ENCODE assay signal across 14 cellular contexts in the genomic region with DNA sequence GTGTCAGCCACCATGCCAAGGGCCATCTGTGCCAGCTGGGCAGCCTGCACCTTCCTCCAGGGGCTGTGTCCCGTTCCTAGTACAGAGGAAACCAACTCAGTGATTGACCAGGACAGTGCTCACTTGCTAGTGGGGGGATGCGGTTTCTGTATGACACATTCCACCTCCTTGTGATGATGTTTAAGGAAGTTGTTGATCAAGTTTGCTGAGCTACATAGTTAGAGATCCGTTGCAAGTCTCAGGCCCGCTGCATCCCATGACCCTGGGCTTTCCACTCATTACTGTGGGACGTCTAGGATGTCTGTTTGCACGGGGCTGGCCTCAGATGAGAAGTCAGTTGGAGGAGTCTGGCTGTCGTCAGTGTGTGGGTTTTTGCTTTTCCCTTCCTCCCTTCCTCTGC. TPM values are rescaled to one million over a fixed set of nuclear protein-coding genes. Genes with fewer than 3 reads are reported as not detected.
DNase-seq lines count a peak whose midpoint lies in the region; ATAC-seq and TF ChIP-seq lines count a peak whose summit lies in the region.
"Had no signal": no experiment of that assay in that cellular context is flagged by ENCODE, and none has a peak within 500 bp of the region (broad histone marks: within the 10 kb centered on the region; RNA-seq: fewer than 3 reads in every experiment).

No MANE protein-coding gene starts in this region.

- peak; percentile 24 for ATAC-seq in left ventricle myocardium superior
- no peak for ATAC-seq in activated CD8-positive, alpha-beta T cell treated with anti-CD3 and anti-CD28 coated beads for 36 hours
- peak; percentile 37 for ATAC-seq in left lobe of liver
- ATAC-seq in stimulated activated naive CD8-positive, alpha-beta T cell treated with anti-CD3 and anti-CD28 coated beads, Interleukin-15, amount 100 ng/mL, for 72 hours = peak; percentile 24
- ATAC-seq in HG03025 (IDR thresholded peaks at IDR 0.05; ENCODE audit: low FRiP score, unreplicated experiment) = no peak
- ATAC-seq in WTC11 = no peak

- H3K27ac ChIP-seq in left ventricle myocardium inferior (replicated peaks) = no peak overlapping the region
- H3K27ac ChIP-seq: GM23248 had no signal

- H3K9me3 ChIP-seq in left ventricle myocardium inferior (replicated peaks) = no peaks in the 10 kb centered on the region

- H3K4me1 ChIP-seq in left ventricle myocardium inferior = no peaks in the 10 kb centered on the region

- no peaks in the 10 kb centered on the region for H3K9me3 Mint-ChIP-seq in activated CD8-positive, alpha-beta T cell treated with anti-CD3 and anti-CD28 coated beads for 36 hours
- H3K9me3 Mint-ChIP-seq in stimulated activated naive CD8-positive, alpha-beta T cell treated with anti-CD3 and anti-CD28 coated beads, Interleukin-15, amount 100 ng/mL, for 72 hours = no peaks in the 10 kb centered on the region
- H3K9me3 Mint-ChIP-seq in WTC11 = no peaks in the 10 kb centered on the region

- DNase-seq in left ventricle myocardium superior = no peak
- no peak for DNase-seq in left ventricle myocardium inferior
- DNase-seq in activated CD8-positive, alpha-beta T cell treated with anti-CD3 and anti-CD28 coated beads for 36 hours = no peak
- DNase-seq in left lobe of liver (ENCODE audit: low spot score) = no peak
- DNase-seq in stimulated activated naive CD8-positive, alpha-beta T cell treated with anti-CD3 and anti-CD28 coated beads, Interleukin-15, amount 100 ng/mL, for 72 hours = no peak
- no peak for DNase-seq in kidney glomerular epithelial cell (lab: John Stamatoyannopoulos, UW)
- DNase-seq in WTC11 (ENCODE audit: low spot score) = no peak
- DNase-seq: activated CD4-positive, CD25-positive, alpha-beta regulatory T cell; activated naive CD4-positive, alpha-beta T cell treated with Interleukin-2 at 50 U/mL for 16 hours; GM23248; hippocampal formation; NCI-H187; right cardiac atrium had no signal

- no peak overlapping the region for H3K4me3 ChIP-seq in left ventricle myocardium inferior
- H3K4me3 ChIP-seq: GM23248 had no signal

- H3K4me3 Mint-ChIP-seq in activated CD8-positive, alpha-beta T cell treated with anti-CD3 and anti-CD28 coated beads for 36 hours = no peak overlapping the region
- no peak overlapping the region for H3K4me3 Mint-ChIP-seq in stimulated activated naive CD8-positive, alpha-beta T cell treated with anti-CD3 and anti-CD28 coated beads, Interleukin-15, amount 100 ng/mL, for 72 hours
- no peak overlapping the region for H3K4me3 Mint-ChIP-seq in WTC11

- TF ChIP-seq CTCF in left ventricle myocardium inferior (IDR thresholded peaks at IDR 0.05; ENCODE audit: borderline replicate concordance) (no peak), WTC11 (IDR thresholded peaks at IDR 0.05) (no peak)
- no peak for TF ChIP-seq CTCF in activated CD8-positive, alpha-beta T cell treated with anti-CD3 and anti-CD28 coated beads for 36 hours (IDR thresholded peaks at IDR 0.05)

- no peaks in the 10 kb centered on the region for H3K27me3 Mint-ChIP-seq in activated CD8-positive, alpha-beta T cell treated with anti-CD3 and anti-CD28 coated beads for 36 hours
- no peaks in the 10 kb centered on the region for H3K27me3 Mint-ChIP-seq in stimulated activated naive CD8-positive, alpha-beta T cell treated with anti-CD3 and anti-CD28 coated beads, Interleukin-15, amount 100 ng/mL, for 72 hours
- H3K27me3 Mint-ChIP-seq in WTC11 (ENCODE audit: low read depth) = no peaks in the 10 kb centered on the region

- H3K36me3 Mint-ChIP-seq in activated CD8-positive, alpha-beta T cell treated with anti-CD3 and anti-CD28 coated beads for 36 hours (ENCODE audit: low read depth) = peaks cover 54% of the 10 kb centered on the region
- peaks cover 66% of the 10 kb centered on the region for H3K36me3 Mint-ChIP-seq in WTC11

- H3K27me3 ChIP-seq in left ventricle myocardium inferior (ENCODE audit: low read depth) = no peaks in the 10 kb centered on the region

- intact Hi-C loops in left ventricle myocardium superior (cut with micrococcal nuclease) (no loop called here), left ventricle myocardium inferior (cut with micrococcal nuclease) (no loop called here)
- intact Hi-C loops in activated CD8-positive, alpha-beta T cell treated with anti-CD3 and anti-CD28 coated beads for 36 hours (cut with micrococcal nuclease) = no loop called here

- H3K27ac Mint-ChIP-seq in activated CD8-positive, alpha-beta T cell treated with anti-CD3 and anti-CD28 coated beads for 36 hours = peak overlapping the region; percentile 2
- peak overlapping the region in 1 of 2 donors; percentile 84 for H3K27ac Mint-ChIP-seq in stimulated activated naive CD8-positive, alpha-beta T cell treated with anti-CD3 and anti-CD28 coated beads, Interleukin-15, amount 100 ng/mL, for 72 hours
- H3K27ac Mint-ChIP-seq in WTC11 = no peak overlapping the region

- H3K4me1 Mint-ChIP-seq in activated CD8-positive, alpha-beta T cell treated with anti-CD3 and anti-CD28 coated beads for 36 hours (ENCODE audit: low read depth) = peaks cover 3% of the 10 kb centered on the region
- peaks cover 6% of the 10 kb centered on the region for H3K4me1 Mint-ChIP-seq in stimulated activated naive CD8-positive, alpha-beta T cell treated with anti-CD3 and anti-CD28 coated beads, Interleukin-15, amount 100 ng/mL, for 72 hours
- no peaks in the 10 kb centered on the region for H3K4me1 Mint-ChIP-seq in WTC11

- POLR2A ChIA-PET in activated CD8-positive, alpha-beta T cell treated with anti-CD3 and anti-CD28 coated beads for 36 hours (lab: Charles Lee) = no interaction called here
- POLR2A ChIA-PET in WTC11 (lab: Charles Lee) = no interaction called here

- peaks cover 100% of the 10 kb centered on the region for H3K36me3 ChIP-seq in left ventricle myocardium inferior

- CTCF ChIA-PET in activated CD8-positive, alpha-beta T cell treated with anti-CD3 and anti-CD28 coated beads for 36 hours (lab: Charles Lee) = no interaction called here
- CTCF ChIA-PET in WTC11 (lab: Charles Lee) = interaction anchor here (0.9 to 1.0 kb wide), 2 partner anchors 67 to 98 kb away, joined by 3 read pairs; no protein-coding TSS in a partner anchor

TF ChIP-seq in WTC11, 78 proteins besides CTCF, POLR2A, EP300 and RAD21:
- TF ChIP-seq ZNF396 (CRISPR knock-in tag; IDR thresholded peaks at IDR 0.05; ENCODE audit: borderline replicate concordance) (no peak), SMAD3 (CRISPR knock-in tag; IDR thresholded peaks at IDR 0.05; ENCODE audit: borderline replicate concordance) (no peak), NR1H2 (CRISPR knock-in tag; IDR thresholded peaks at IDR 0.05) (no peak), TEAD4 (CRISPR knock-in tag; IDR thresholded peaks at IDR 0.05) (no peak)

RNA-seq across cellular contexts. Expression of a gene that starts 33.6 kb away (rescaled TPM):
- total RNA-seq in left ventricle myocardium superior = 25.7 TPM
- 25.6 TPM for total RNA-seq in left ventricle myocardium inferior
- total RNA-seq in activated CD8-positive, alpha-beta T cell treated with anti-CD3 and anti-CD28 coated beads for 36 hours = 100 to 1,000 TPM; 131 to 142 TPM
- total RNA-seq in left lobe of liver = 59.8 TPM
- total RNA-seq in WTC11 (2021) = 70.3 to 72.6 TPM (median 70.5 TPM) in 3 replicates

Comparison
In these comparisons a context has a peak if more than half of its experiments do, and no peak if none do; other contexts are left out.
1. ATAC-seq: peak in left ventricle myocardium superior (single experiment), left lobe of liver (single experiment) and stimulated activated naive CD8-positive, alpha-beta T cell treated with anti-CD3 and anti-CD28 coated beads, Interleukin-15, amount 100 ng/mL, for 72 hours (single experiment); none in activated CD8-positive, alpha-beta T cell treated with anti-CD3 and anti-CD28 coated beads for 36 hours (single experiment), HG03025 (single experiment) and WTC11 (single experiment).